8 cellular contexts compared by ENCODE assay signal in genomic region chr1:109643385-109644230, GRCh38. TPM values are rescaled to one million over a fixed set of nuclear protein-coding genes. Genes with fewer than 3 reads are reported as not detected.
A peak's percentile ranks its signal among the peaks of the same experiment; 100 is the strongest.
DNase-seq lines count a peak whose midpoint lies in the region; ATAC-seq, FAIRE-seq and TF ChIP-seq lines count a peak whose summit lies in the region.

No MANE protein-coding gene starts in this region.

- no peak for TF ChIP-seq POLR2A in GM12892 (IDR thresholded peaks at IDR 0.05; ENCODE audit: low read depth, low read length)
- no peak for TF ChIP-seq POLR2A in K562 (conservative IDR thresholded peaks at IDR 0.05)

- DNase-seq in GM12892 (ENCODE audit: insufficient read length) (peak; percentile 78), NCI-H146 (lab: John Stamatoyannopoulos, UW) (peak; percentile 62), UCSD-AML1 (lab: John Stamatoyannopoulos, UW; ENCODE audit: unreplicated experiment) (peak; percentile 83), K562 (ENCODE audit: extremely low read depth in 1 of 4, low spot score in 3 of 4) (peak; percentile 84 to 91 (median 86)), kidney (peak; percentile 91)
- peak; percentile 92 to 93 for DNase-seq in stimulated activated CD4-positive, alpha-beta T cell treated with anti-CD3 and anti-CD28 coated beads, Interleukin-2, amount 100 ng/mL, for 24 hours

- TF ChIP-seq EP300 in K562 (IDR thresholded peaks at IDR 0.05; ENCODE audit: low read length): no peak

- POLR2A ChIA-PET in K562 (lab: Yijun Ruan, JAX): interaction anchor here (1.1 kb wide), 1 partner anchor 12 kb away, joined by 3 read pairs; the partner anchor contains the start of gene GSTM4

- H3K4me3 ChIP-seq in K562: no peak overlapping the region
- H3K4me3 ChIP-seq in kidney (ENCODE audit: low read length in 2 of 2): peak overlapping the region in 1 of 2 donors; percentile 17

- H2AFZ ChIP-seq in K562 (ENCODE audit: low read depth, low read length): peak overlapping the region; percentile 84

- H3K9me3 ChIP-seq in K562 (replicated peaks; ENCODE audit: control insufficient read depth, insufficient read depth, low read depth, low read length): no peaks in the 10 kb centered on the region; the same call in 1 of the 2 replicates
- H3K9me3 ChIP-seq in kidney (ENCODE audit: control insufficient read depth in 1 of 2, low read length in 2 of 2): no peaks in the 10 kb centered on the region

- ATAC-seq in HG02678 (IDR thresholded peaks at IDR 0.05; ENCODE audit: unreplicated experiment) (peak; percentile 86), K562 (peak; percentile 97), HG03025 (IDR thresholded peaks at IDR 0.05; ENCODE audit: low FRiP score, unreplicated experiment) (no peak)

- peaks cover 26 to 46% of the 10 kb centered on the region in 2 experiments for H3K4me1 ChIP-seq in K562 (replicated peaks in 1 of 2; ENCODE audit: control insufficient read depth in 2 of 2, insufficient read depth in 2 of 2, low read length in 2 of 2)
- peaks cover 4 to 5% of the 10 kb centered on the region in 2 donors for H3K4me1 ChIP-seq in kidney (ENCODE audit: control insufficient read depth in 1 of 2, insufficient read depth in 1 of 2, low read depth in 1 of 2, low read length in 2 of 2)

- peak overlapping the region; percentile 33; the same call in 1 of the 2 replicates for H3K4me2 ChIP-seq in K562 (ENCODE audit: insufficient read depth, low read length)

- peak; percentile 91 to 96 for TF ChIP-seq RAD21 in K562 (CRISPR knock-in tag; conservative IDR thresholded peaks at IDR 0.05 in 1 of 2, IDR thresholded peaks at IDR 0.05 in 1 of 2)

- no peaks in the 10 kb centered on the region; a peak in 1 of 5 replicates for H3K27me3 ChIP-seq in K562 (ENCODE audit: control insufficient read depth in 2 of 2, insufficient read depth in 2 of 2, low read length in 2 of 2)

- in situ Hi-C loops in K562 (cut with MboI): loop anchor here (5.0 to 10.0 kb wide), 3 partner anchors 129 to 371 kb away; no protein-coding TSS in a partner anchor

- H3K36me3 ChIP-seq in K562 (ENCODE audit: control insufficient read depth, insufficient read depth, low read length): no peaks in the 10 kb centered on the region
- H3K36me3 ChIP-seq in kidney (ENCODE audit: control insufficient read depth in 1 of 2, insufficient read depth in 2 of 2, low read length in 2 of 2): no peaks in the 10 kb centered on the region

- intact Hi-C loops in K562 (cut with micrococcal nuclease): loop anchor here (1.0 to 10.0 kb wide), 5 partner anchors 8 to 471 kb away; partner anchors contain the start of gene UBL4B
- intact Hi-C loops in kidney (cut with DNase I): loop anchor here (5.0 kb wide), 1 partner anchor 129 kb away; no protein-coding TSS in a partner anchor

- WGBS in K562 (ENCODE audit: insufficient coverage, low coverage, missing lambda C conversion rate): 26% methylated on average over 32 of the region's 32 CpGs

- H3K9ac ChIP-seq in K562 (ENCODE audit: insufficient read depth in 1 of 2, low read depth in 2 of 2, low read length in 2 of 2): peak overlapping the region in 1 of 2 experiments; percentile 87; a peak in 2 of 4 replicates
- H3K9ac ChIP-seq in kidney (ENCODE audit: low read length in 2 of 2): peak overlapping the region in 1 of 2 donors; percentile 32

- peak; percentile 96 to 97 (median 97) for TF ChIP-seq CTCF in K562 (IDR thresholded peaks at IDR 0.05 in 2 of 3, conservative IDR thresholded peaks at IDR 0.05 in 1 of 3; ENCODE audit: insufficient read depth in 2 of 3, low read depth in 1 of 3, low read length in 3 of 3)
- TF ChIP-seq CTCF in kidney (IDR thresholded peaks at IDR 0.05; ENCODE audit: borderline replicate concordance, extremely low read depth, insufficient read depth): peak; percentile 90

- H3K27ac ChIP-seq in K562 (ENCODE audit: extremely low read depth, low read depth, low read length) (no peak overlapping the region), kidney (ENCODE audit: low read depth in 2 of 2, low read length in 2 of 2) (no peak overlapping the region)

- CTCF ChIA-PET in K562 (lab: Yijun Ruan, JAX; ENCODE audit: low intra/inter-chr PET ratio): interaction anchor here (1.0 to 6.9 kb wide), 6 partner anchors 60 to 414 kb away, joined by 4 to 77 read pairs (median 6); partner anchors contain the start of gene AHCYL1

- no peaks in the 10 kb centered on the region for H3K9me1 ChIP-seq in K562 (ENCODE audit: control insufficient read depth, insufficient read depth, low read length)

- H3K79me2 ChIP-seq in K562 (ENCODE audit: control insufficient read depth, insufficient read depth, low read length): no peaks in the 10 kb centered on the region

- no peaks in the 10 kb centered on the region for H4K20me1 ChIP-seq in K562 (replicated peaks; ENCODE audit: control insufficient read depth, insufficient read depth, low read length)

- peak; percentile 90 for FAIRE-seq in GM12892 (lab: Jason Lieb, UNC)
- FAIRE-seq in K562 (lab: Jason Lieb, UNC): peak; percentile 86
- FAIRE-seq in kidney (lab: Jason Lieb, UNC): no peak

- no TSS peak for BruUV-seq in K562 (replicated peaks; lab: Mats Ljungman, UMichigan)

RNA-seq across cellular contexts. Expression of gene GSTM4, which starts 12.3 kb away (rescaled TPM):
- 18.4 TPM for polyA plus RNA-seq in GM12892 (2012; ENCODE audit: missing spikeins)
- total RNA-seq in K562 (2011; cell fraction: chromatin; rRNA removed; ENCODE audit: low replicate concordance): 32.6 and 57.2 TPM in 2 replicates
- total RNA-seq in K562 (2011; cell fraction: nucleolus; rRNA removed): 42.2 and 42.5 TPM in 2 replicates
- total RNA-seq in K562 (2011; cell fraction: nucleoplasm; rRNA removed): 35.5 and 39.5 TPM in 2 replicates
- total RNA-seq in K562 (2014; rRNA removed) (18.8 and 26.8 TPM in 2 replicates), K562 (2014; rRNA removed; fragmentation: Illumina TruSeq; extraction: Trizol) (21.0 and 22.2 TPM in 2 replicates), K562 (2015; rRNA removed; fragmentation: Illumina TruSeq; extraction: Trizol) (25.0 and 29.7 TPM in 2 replicates), K562 (2021) (38.8 and 41.0 TPM in 2 replicates), kidney (34.0 TPM)
- polyA plus RNA-seq in K562 (2011; rRNA removed) (45.0 and 57.0 TPM in 2 replicates), K562 (2014; fragmentation: Illumina TruSeq; extraction: Trizol) (53.4 and 56.1 TPM in 2 replicates), K562 (2014; fragmentation: Nextera tagmentation; extraction: Ambion mirVana) (10 to 100 TPM; 30.5 to 39.2 TPM), K562 (2014; rRNA removed) (38.4 and 46.2 TPM in 2 replicates), kidney (ENCODE audit: insufficient read depth, low read depth, low replicate concordance) (117 TPM)
- 55.3 and 58.1 TPM in 2 replicates for polyA plus RNA-seq in K562 (2011; cell fraction: cytosol; rRNA removed)
- 108 and 111 TPM in 2 replicates for polyA plus RNA-seq in K562 (2011; cell fraction: nucleus; rRNA removed)
- 44.6 and 53.5 TPM in 2 replicates for polyA plus RNA-seq in K562 (2012)
- polyA minus RNA-seq in K562 (2011; rRNA and poly(A)+ RNA removed): 26.7 and 29.8 TPM in 2 replicates
- 19.7 and 21.8 TPM in 2 replicates for polyA minus RNA-seq in K562 (2011; cell fraction: cytosol; rRNA and poly(A)+ RNA removed)
- 24.2 and 40.5 TPM in 2 replicates for polyA minus RNA-seq in K562 (2011; cell fraction: nucleus; rRNA and poly(A)+ RNA removed)

RNA-seq across cellular contexts. Expression of gene AMPD2, which starts 24.0 kb away (rescaled TPM):
- polyA plus RNA-seq in GM12892 (2012; ENCODE audit: missing spikeins): 28.2 TPM
- 140 and 447 TPM in 2 replicates for total RNA-seq in K562 (2011; cell fraction: chromatin; rRNA removed; ENCODE audit: low replicate concordance)
- 236 and 252 TPM in 2 replicates for total RNA-seq in K562 (2011; cell fraction: nucleolus; rRNA removed)
- 132 and 154 TPM in 2 replicates for total RNA-seq in K562 (2011; cell fraction: nucleoplasm; rRNA removed)
- total RNA-seq in K562 (2014; rRNA removed) (51.0 and 57.1 TPM in 2 replicates), K562 (2014; rRNA removed; fragmentation: Illumina TruSeq; extraction: Trizol) (11.5 and 17.8 TPM in 2 replicates), K562 (2015; rRNA removed; fragmentation: Illumina TruSeq; extraction: Trizol) (27.1 and 28.4 TPM in 2 replicates), K562 (2021) (74.1 and 77.7 TPM in 2 replicates), kidney (55.3 TPM)
- polyA plus RNA-seq in K562 (2011; rRNA removed) (28.2 and 67.7 TPM in 2 replicates), K562 (2014; fragmentation: Illumina TruSeq; extraction: Trizol) (48.2 and 51.1 TPM in 2 replicates), K562 (2014; fragmentation: Nextera tagmentation; extraction: Ambion mirVana) (1 to 10 TPM; 2.0 to 4.0 TPM), K562 (2014; rRNA removed) (43.8 and 55.6 TPM in 2 replicates), kidney (ENCODE audit: insufficient read depth, low read depth, low replicate concordance) (21.1 TPM)
- 33.1 and 34.0 TPM in 2 replicates for polyA plus RNA-seq in K562 (2011; cell fraction: cytosol; rRNA removed)
- 436 and 581 TPM in 2 replicates for polyA plus RNA-seq in K562 (2011; cell fraction: nucleus; rRNA removed)
- 54.7 and 59.0 TPM in 2 replicates for polyA plus RNA-seq in K562 (2012)
- 21.0 and 24.7 TPM in 2 replicates for polyA minus RNA-seq in K562 (2011; rRNA and poly(A)+ RNA removed)
- 32.1 and 40.5 TPM in 2 replicates for polyA minus RNA-seq in K562 (2011; cell fraction: cytosol; rRNA and poly(A)+ RNA removed)
- 99.8 and 119 TPM in 2 replicates for polyA minus RNA-seq in K562 (2011; cell fraction: nucleus; rRNA and poly(A)+ RNA removed)

RNA-seq across cellular contexts. Expression of gene GNAT2, which starts 24.2 kb away (rescaled TPM):
- 0.21 TPM for polyA plus RNA-seq in GM12892 (2012; ENCODE audit: missing spikeins)
- not detected in 2 replicates for total RNA-seq in K562 (2011; cell fraction: chromatin; rRNA removed; ENCODE audit: low replicate concordance)
- not detected in 2 replicates for total RNA-seq in K562 (2011; cell fraction: nucleolus; rRNA removed)
- not detected in 2 replicates for total RNA-seq in K562 (2011; cell fraction: nucleoplasm; rRNA removed)
- 0.33 TPM in 1 of 2 replicates, not detected in the other for total RNA-seq in K562 (2014; rRNA removed)
- 0.25 and 0.29 TPM in 2 replicates for total RNA-seq in K562 (2014; rRNA removed; fragmentation: Illumina TruSeq; extraction: Trizol)
- total RNA-seq in K562 (2015; rRNA removed; fragmentation: Illumina TruSeq; extraction: Trizol): 0.33 and 0.60 TPM in 2 replicates
- 0.16 and 0.47 TPM in 2 replicates for total RNA-seq in K562 (2021)
- polyA plus RNA-seq in K562 (2011; rRNA removed): 0.27 and 0.32 TPM in 2 replicates
- polyA plus RNA-seq in K562 (2011; cell fraction: cytosol; rRNA removed): 0.19 TPM in 1 of 2 replicates, not detected in the other
- 0.37 TPM in 1 of 2 replicates, not detected in the other for polyA plus RNA-seq in K562 (2011; cell fraction: nucleus; rRNA removed)
- 0.42 and 0.46 TPM in 2 replicates for polyA plus RNA-seq in K562 (2012)
- polyA plus RNA-seq in K562 (2014; fragmentation: Illumina TruSeq; extraction: Trizol): 0.52 and 0.90 TPM in 2 replicates
- polyA plus RNA-seq in K562 (2014; fragmentation: Nextera tagmentation; extraction: Ambion mirVana): under 1 TPM; 0.06 to 0.22 TPM
- 0.07 TPM in 1 of 2 replicates, not detected in the other for polyA plus RNA-seq in K562 (2014; rRNA removed)
- 0.63 and 0.81 TPM in 2 replicates for polyA minus RNA-seq in K562 (2011; rRNA and poly(A)+ RNA removed)
- polyA minus RNA-seq in K562 (2011; cell fraction: cytosol; rRNA and poly(A)+ RNA removed): not detected in 2 replicates
- 0.13 TPM in 1 of 2 replicates, not detected in the other for polyA minus RNA-seq in K562 (2011; cell fraction: nucleus; rRNA and poly(A)+ RNA removed)
- not detected for total RNA-seq in kidney
- not detected for polyA plus RNA-seq in kidney (ENCODE audit: insufficient read depth, low read depth, low replicate concordance)

RNA-seq across cellular contexts. Expression of gene GSTM2, which starts 24.2 kb away (rescaled TPM):
- 27.1 TPM for polyA plus RNA-seq in GM12892 (2012; ENCODE audit: missing spikeins)
- total RNA-seq in K562 (2011; cell fraction: chromatin; rRNA removed; ENCODE audit: low replicate concordance): 18.6 and 26.2 TPM in 2 replicates
- 12.3 and 13.0 TPM in 2 replicates for total RNA-seq in K562 (2011; cell fraction: nucleolus; rRNA removed)
- total RNA-seq in K562 (2011; cell fraction: nucleoplasm; rRNA removed): 16.2 and 17.0 TPM in 2 replicates
- 1.6 TPM in 2 replicates for total RNA-seq in K562 (2014; rRNA removed)
- 2.5 and 2.6 TPM in 2 replicates for total RNA-seq in K562 (2014; rRNA removed; fragmentation: Illumina TruSeq; extraction: Trizol)
- total RNA-seq in K562 (2015; rRNA removed; fragmentation: Illumina TruSeq; extraction: Trizol): 4.2 TPM in 2 replicates
- 6.4 and 6.8 TPM in 2 replicates for total RNA-seq in K562 (2021)
- 5.4 and 11.9 TPM in 2 replicates for polyA plus RNA-seq in K562 (2011; rRNA removed)
- polyA plus RNA-seq in K562 (2011; cell fraction: cytosol; rRNA removed): 7.2 and 11.1 TPM in 2 replicates
- 53.6 and 78.5 TPM in 2 replicates for polyA plus RNA-seq in K562 (2011; cell fraction: nucleus; rRNA removed)
- polyA plus RNA-seq in K562 (2012): 12.4 and 26.5 TPM in 2 replicates
- polyA plus RNA-seq in K562 (2014; fragmentation: Illumina TruSeq; extraction: Trizol): 8.6 and 10.9 TPM in 2 replicates
- 10 to 100 TPM; 12.4 to 15.1 TPM for polyA plus RNA-seq in K562 (2014; fragmentation: Nextera tagmentation; extraction: Ambion mirVana)
- polyA plus RNA-seq in K562 (2014; rRNA removed): 7.6 and 7.7 TPM in 2 replicates
- 4.1 and 4.3 TPM in 2 replicates for polyA minus RNA-seq in K562 (2011; rRNA and poly(A)+ RNA removed)
- 0.95 and 2.5 TPM in 2 replicates for polyA minus RNA-seq in K562 (2011; cell fraction: cytosol; rRNA and poly(A)+ RNA removed)
- polyA minus RNA-seq in K562 (2011; cell fraction: nucleus; rRNA and poly(A)+ RNA removed): 5.1 and 10.0 TPM in 2 replicates
- 47.1 TPM for total RNA-seq in kidney
- polyA plus RNA-seq in kidney (ENCODE audit: insufficient read depth, low read depth, low replicate concordance): 116 TPM

RNA-seq across cellular contexts. Expression of gene GSTM1, which starts 44.0 kb away (rescaled TPM):
- polyA plus RNA-seq in GM12892 (2012; ENCODE audit: missing spikeins): 32.4 TPM
- total RNA-seq in K562 (2011; cell fraction: chromatin; rRNA removed; ENCODE audit: low replicate concordance): 0.65 and 0.70 TPM in 2 replicates
- total RNA-seq in K562 (2011; cell fraction: nucleolus; rRNA removed): not detected in 2 replicates
- not detected in 2 replicates for total RNA-seq in K562 (2011; cell fraction: nucleoplasm; rRNA removed)
- total RNA-seq in K562 (2014; rRNA removed): not detected in 2 replicates
- not detected in 2 replicates for total RNA-seq in K562 (2014; rRNA removed; fragmentation: Illumina TruSeq; extraction: Trizol)
- total RNA-seq in K562 (2015; rRNA removed; fragmentation: Illumina TruSeq; extraction: Trizol): not detected in 2 replicates
- not detected in 2 replicates for total RNA-seq in K562 (2021)
- polyA plus RNA-seq in K562 (2011; rRNA removed): 0.14 TPM in 1 of 2 replicates, not detected in the other
- 0.21 and 0.29 TPM in 2 replicates for polyA plus RNA-seq in K562 (2011; cell fraction: cytosol; rRNA removed)
- polyA plus RNA-seq in K562 (2011; cell fraction: nucleus; rRNA removed): 0.59 and 1.3 TPM in 2 replicates
- polyA plus RNA-seq in K562 (2012): 0.07 and 0.40 TPM in 2 replicates
- not detected in 2 replicates for polyA plus RNA-seq in K562 (2014; fragmentation: Illumina TruSeq; extraction: Trizol)
- polyA plus RNA-seq in K562 (2014; fragmentation: Nextera tagmentation; extraction: Ambion mirVana): not detected
- polyA plus RNA-seq in K562 (2014; rRNA removed): not detected in 2 replicates
- 0.18 and 0.28 TPM in 2 replicates for polyA minus RNA-seq in K562 (2011; rRNA and poly(A)+ RNA removed)
- polyA minus RNA-seq in K562 (2011; cell fraction: cytosol; rRNA and poly(A)+ RNA removed): not detected in 2 replicates
- not detected in 2 replicates for polyA minus RNA-seq in K562 (2011; cell fraction: nucleus; rRNA and poly(A)+ RNA removed)
- total RNA-seq in kidney: not detected
- polyA plus RNA-seq in kidney (ENCODE audit: insufficient read depth, low read depth, low replicate concordance): 61.2 TPM
